ENCODE assay signal across 14 cellular contexts in the genomic region with DNA sequence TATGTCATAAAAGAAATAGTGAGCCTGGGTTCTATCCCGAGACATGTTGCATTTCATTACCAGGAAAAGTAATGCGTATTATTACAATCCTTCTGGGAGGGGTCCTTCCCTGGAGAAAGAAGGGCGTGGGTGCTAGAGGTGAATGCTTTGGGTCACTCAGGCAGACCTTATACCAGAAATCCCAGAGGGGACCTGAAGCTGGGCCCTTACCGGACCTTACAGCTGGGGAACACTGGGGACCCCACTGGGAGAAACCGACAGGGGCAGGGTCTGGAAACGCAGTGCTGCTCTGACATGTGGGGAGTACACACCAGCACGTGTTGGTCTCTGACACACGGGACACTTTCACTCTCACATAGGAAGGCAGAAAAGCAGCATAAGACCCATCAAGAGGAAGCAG.
A peak's percentile ranks its signal among the peaks of the same experiment; 100 is the strongest.
DNase-seq lines count a peak whose midpoint lies in the region; ATAC-seq and TF ChIP-seq lines count a peak whose summit lies in the region.
"Had no signal": no experiment of that assay in that cellular context is flagged by ENCODE, and none has a peak within 500 bp of the region (broad histone marks: within the 10 kb centered on the region; RNA-seq: fewer than 3 reads in every experiment).

No MANE protein-coding gene starts in this region.

- ATAC-seq in CD4-positive, alpha-beta T cell (ENCODE audit: poor library complexity), result no peak
- ATAC-seq in activated B cell treated with CpG ODN at 0.5 μM for 24 hours (ENCODE audit: low read depth) (no peak), right cardiac atrium (peak; percentile 9 to 26), GM19467 (IDR thresholded peaks at IDR 0.05; ENCODE audit: unreplicated experiment) (no peak)

- peaks cover 56% of the 10 kb centered on the region for H3K4me1 Mint-ChIP-seq in CD4-positive, alpha-beta T cell (ENCODE audit: low read depth)
- H3K4me1 Mint-ChIP-seq in activated B cell treated with CpG ODN at 0.5 μM for 24 hours, result peaks cover 60% of the 10 kb centered on the region

- H3K36me3 Mint-ChIP-seq in CD4-positive, alpha-beta T cell (ENCODE audit: low read depth), result no peaks in the 10 kb centered on the region
- no peaks in the 10 kb centered on the region for H3K36me3 Mint-ChIP-seq in activated B cell treated with CpG ODN at 0.5 μM for 24 hours (ENCODE audit: low read depth)

- no peak for DNase-seq in CD4-positive, alpha-beta T cell
- DNase-seq in activated B cell treated with CpG ODN at 0.5 μM for 24 hours, result no peak
- peak in 1 of 3 donors; percentile 52 for DNase-seq in right cardiac atrium
- no peak for DNase-seq in NCI-H748 (lab: John Stamatoyannopoulos, UW; ENCODE audit: unreplicated experiment)
- no peak for DNase-seq in LoVo (ENCODE audit: low spot score)
- no peak for DNase-seq in HUDEP-2 (lab: John Stamatoyannopoulos, UW; ENCODE audit: unreplicated experiment in 76 of 76)
- DNase-seq: activated naive CD4-positive, alpha-beta T cell; DMS 273 treated with DMSO at 0.1 percent for 48 hours; GF-D8; mucosa of descending colon; NCI-H1105 treated with DMSO at 0.1 percent for 48 hours; stimulated activated CD4-positive, alpha-beta T cell treated with anti-CD3 and anti-CD28 coated beads, Interleukin-15, amount 100 ng/mL, for 24 hours had no signal

- no peak for TF ChIP-seq CTCF in CD4-positive, alpha-beta T cell (IDR thresholded peaks at IDR 0.05)
- TF ChIP-seq CTCF in activated B cell treated with CpG ODN at 0.5 μM for 24 hours (IDR thresholded peaks at IDR 0.05), result no peak

- H3K36me3 ChIP-seq in skeletal muscle tissue (ENCODE audit: control insufficient read depth in 3 of 3, insufficient read depth in 3 of 3, low read length in 3 of 3), result no peaks in the 10 kb centered on the region

- H3K27ac ChIP-seq in CD4-positive, alpha-beta T cell (ENCODE audit: low read depth, low read length), result no peak overlapping the region
- H3K27ac ChIP-seq in right cardiac atrium (ENCODE audit: low read length) (peak overlapping the region; percentile 79), skeletal muscle tissue (ENCODE audit: low read depth, low read length) (peak overlapping the region; percentile 75)

- no peak overlapping the region for H3K4me3 Mint-ChIP-seq in CD4-positive, alpha-beta T cell
- H3K4me3 Mint-ChIP-seq in activated B cell treated with CpG ODN at 0.5 μM for 24 hours, result no peak overlapping the region

- H3K9ac ChIP-seq in skeletal muscle tissue (ENCODE audit: low read depth in 1 of 3, low read length in 3 of 3), result no peak overlapping the region

- 54% methylated on average over 8 of the region's 8 CpGs for WGBS in right cardiac atrium

- no peaks in the 10 kb centered on the region for H3K9me3 ChIP-seq in CD4-positive, alpha-beta T cell (ENCODE audit: control insufficient read depth, low read length)
- H3K9me3 ChIP-seq in right cardiac atrium (ENCODE audit: control insufficient read depth, low read length), result no peaks in the 10 kb centered on the region
- no peaks in the 10 kb centered on the region for H3K9me3 ChIP-seq in skeletal muscle tissue (ENCODE audit: control insufficient read depth in 3 of 3, low read length in 3 of 3)
- H3K9me3 ChIP-seq: mucosa of descending colon had no signal

- CTCF ChIA-PET in CD4-positive, alpha-beta T cell (lab: Charles Lee), result no interaction called here
- CTCF ChIA-PET in activated B cell treated with CpG ODN at 0.5 μM for 24 hours (lab: Charles Lee), result interaction anchor here (0.7 kb wide), 1 partner anchor 208 kb away, joined by 3 read pairs; no protein-coding TSS in a partner anchor

- H3K9me3 Mint-ChIP-seq in CD4-positive, alpha-beta T cell, result no peaks in the 10 kb centered on the region
- H3K9me3 Mint-ChIP-seq in activated B cell treated with CpG ODN at 0.5 μM for 24 hours, result no peaks in the 10 kb centered on the region

- H3K27me3 Mint-ChIP-seq in CD4-positive, alpha-beta T cell, result no peaks in the 10 kb centered on the region
- no peaks in the 10 kb centered on the region for H3K27me3 Mint-ChIP-seq in activated B cell treated with CpG ODN at 0.5 μM for 24 hours

- POLR2A ChIA-PET in CD4-positive, alpha-beta T cell (lab: Charles Lee), result interaction anchor here (0.7 to 1.3 kb wide), 2 partner anchors 43 to 382 kb away, joined by 3 to 4 read pairs; no protein-coding TSS in a partner anchor
- POLR2A ChIA-PET in activated B cell treated with CpG ODN at 0.5 μM for 24 hours (lab: Charles Lee), result no interaction called here

- intact Hi-C loops in CD4-positive, alpha-beta T cell (cut with DNase I, micrococcal nuclease), result no loop called here
- intact Hi-C loops in activated B cell treated with CpG ODN at 0.5 μM for 24 hours (cut with micrococcal nuclease) (loop anchor here (5.0 kb wide), 1 partner anchor 379 kb away; no protein-coding TSS in a partner anchor), right cardiac atrium (cut with DNase I) (loop anchor here in 3 of 4 donors (5.0 to 10.0 kb wide), 3 partner anchors 184 to 197 kb away; a partner anchor contains a TSS)

- peak overlapping the region; percentile 90 for H3K27ac Mint-ChIP-seq in CD4-positive, alpha-beta T cell
- H3K27ac Mint-ChIP-seq in activated B cell treated with CpG ODN at 0.5 μM for 24 hours, result peak overlapping the region; percentile 10

- H3K4me3 ChIP-seq in right cardiac atrium (ENCODE audit: low read length), result no peak overlapping the region
- H3K4me3 ChIP-seq in skeletal muscle tissue (ENCODE audit: low read length in 3 of 3), result no peak overlapping the region
- H3K4me3 ChIP-seq: mucosa of descending colon had no signal

- H3K27me3 ChIP-seq in CD4-positive, alpha-beta T cell (ENCODE audit: control insufficient read depth, insufficient read depth, low read length), result no peaks in the 10 kb centered on the region
- H3K27me3 ChIP-seq in right cardiac atrium (ENCODE audit: control insufficient read depth, insufficient read depth), result no peaks in the 10 kb centered on the region
- H3K27me3 ChIP-seq in skeletal muscle tissue (ENCODE audit: control insufficient read depth in 3 of 3, insufficient read depth in 3 of 3, low read length in 3 of 3), result peaks cover 0 to 12% (median 3%) of the 10 kb centered on the region in 3 donors

- peaks cover 9% of the 10 kb centered on the region for H3K4me1 ChIP-seq in right cardiac atrium (ENCODE audit: control insufficient read depth, insufficient read depth, low read length)
- peaks cover 20 to 32% (median 31%) of the 10 kb centered on the region in 3 donors for H3K4me1 ChIP-seq in skeletal muscle tissue (ENCODE audit: control insufficient read depth in 3 of 3, insufficient read depth in 3 of 3, low read length in 3 of 3)

Comparison
In these comparisons a context has a peak if more than half of its experiments do, and no peak if none do; other contexts are left out.
1. ATAC-seq: peak in right cardiac atrium (2 of 2); none in CD4-positive, alpha-beta T cell (single experiment), activated B cell treated with CpG ODN at 0.5 μM for 24 hours (single experiment) and GM19467 (single experiment).
2. intact Hi-C loops: an anchor here in activated B cell treated with CpG ODN at 0.5 μM for 24 hours (5.0 kb wide) and right cardiac atrium (5.0 to 10.0 kb wide); none called in CD4-positive, alpha-beta T cell.